Comparison of ENCODE assay signal across 1 cellular context in the genomic region with DNA sequence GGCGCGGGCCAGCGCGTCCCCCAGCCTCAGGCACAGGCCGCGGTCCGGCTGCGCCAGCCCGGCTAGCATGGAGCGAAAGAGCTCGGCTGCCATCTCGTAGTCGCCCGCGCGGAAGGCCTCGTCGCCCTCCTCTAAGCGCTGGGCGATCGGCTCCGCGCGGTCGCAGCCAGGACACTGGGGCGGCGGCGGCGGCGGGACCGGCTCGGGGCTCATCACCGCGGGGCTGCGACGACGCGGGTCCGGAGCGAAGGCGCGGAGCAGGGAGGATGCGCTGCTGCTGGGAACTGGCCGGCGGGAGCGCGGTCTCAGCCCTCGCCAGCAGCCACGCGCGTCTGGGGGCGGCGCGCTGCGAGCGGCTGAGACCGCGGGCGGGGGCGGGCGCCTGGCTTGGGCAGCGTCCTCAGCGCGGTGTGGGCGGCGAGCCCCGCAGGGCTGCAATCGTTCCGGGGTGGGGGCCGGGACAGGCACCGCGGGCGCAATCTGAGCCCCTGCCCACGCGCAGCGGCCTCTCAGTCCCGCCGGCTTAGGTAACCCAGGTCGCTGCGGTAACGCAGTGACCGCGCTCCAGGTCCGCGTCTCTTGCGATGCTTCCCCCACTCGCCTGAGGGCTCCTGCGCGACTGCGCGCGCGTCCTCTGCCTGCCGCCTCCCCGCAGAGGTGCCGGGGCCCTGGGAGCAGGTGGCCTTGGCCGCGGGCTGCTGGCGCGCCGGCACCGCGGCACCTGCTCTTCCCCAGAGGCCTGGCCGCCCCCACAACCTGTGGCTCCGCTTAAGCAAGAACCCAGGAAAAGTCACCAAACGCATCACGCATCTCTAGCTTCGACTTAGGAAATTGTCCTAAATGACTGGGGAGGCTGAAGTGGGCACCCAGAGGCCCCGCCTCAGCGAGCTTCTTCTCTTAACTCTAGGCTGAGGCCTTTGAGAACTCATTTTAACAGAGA.
A peak's percentile ranks its signal among the peaks of the same experiment; 100 is the strongest.
TF ChIP-seq lines count a peak whose summit lies in the region.

A gene (minus strand): TSS at position 621 of the 940 bp plus-strand sequence. CDS start 408 bp downstream, at position 213.

TF ChIP-seq in K562, 482 proteins besides CTCF, POLR2A, EP300 and RAD21 (continued from another document):
- TF ChIP-seq, protein P1, sequence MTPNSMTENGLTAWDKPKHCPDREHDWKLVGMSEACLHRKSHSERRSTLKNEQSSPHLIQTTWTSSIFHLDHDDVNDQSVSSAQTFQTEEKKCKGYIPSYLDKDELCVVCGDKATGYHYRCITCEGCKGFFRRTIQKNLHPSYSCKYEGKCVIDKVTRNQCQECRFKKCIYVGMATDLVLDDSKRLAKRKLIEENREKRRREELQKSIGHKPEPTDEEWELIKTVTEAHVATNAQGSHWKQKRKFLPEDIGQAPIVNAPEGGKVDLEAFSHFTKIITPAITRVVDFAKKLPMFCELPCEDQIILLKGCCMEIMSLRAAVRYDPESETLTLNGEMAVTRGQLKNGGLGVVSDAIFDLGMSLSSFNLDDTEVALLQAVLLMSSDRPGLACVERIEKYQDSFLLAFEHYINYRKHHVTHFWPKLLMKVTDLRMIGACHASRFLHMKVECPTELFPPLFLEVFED (CRISPR knock-in tag; conservative IDR thresholded peaks at IDR 0.05): no peak
- no peak for TF ChIP-seq RFX1 (IDR thresholded peaks at IDR 0.05)
- TF ChIP-seq, protein P2, sequence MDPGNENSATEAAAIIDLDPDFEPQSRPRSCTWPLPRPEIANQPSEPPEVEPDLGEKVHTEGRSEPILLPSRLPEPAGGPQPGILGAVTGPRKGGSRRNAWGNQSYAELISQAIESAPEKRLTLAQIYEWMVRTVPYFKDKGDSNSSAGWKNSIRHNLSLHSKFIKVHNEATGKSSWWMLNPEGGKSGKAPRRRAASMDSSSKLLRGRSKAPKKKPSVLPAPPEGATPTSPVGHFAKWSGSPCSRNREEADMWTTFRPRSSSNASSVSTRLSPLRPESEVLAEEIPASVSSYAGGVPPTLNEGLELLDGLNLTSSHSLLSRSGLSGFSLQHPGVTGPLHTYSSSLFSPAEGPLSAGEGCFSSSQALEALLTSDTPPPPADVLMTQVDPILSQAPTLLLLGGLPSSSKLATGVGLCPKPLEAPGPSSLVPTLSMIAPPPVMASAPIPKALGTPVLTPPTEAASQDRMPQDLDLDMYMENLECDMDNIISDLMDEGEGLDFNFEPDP (CRISPR knock-in tag; IDR thresholded peaks at IDR 0.05): no peak
- no peak for TF ChIP-seq NR3C1 (CRISPR knock-in tag; IDR thresholded peaks at IDR 0.05)
- TF ChIP-seq, protein P3, sequence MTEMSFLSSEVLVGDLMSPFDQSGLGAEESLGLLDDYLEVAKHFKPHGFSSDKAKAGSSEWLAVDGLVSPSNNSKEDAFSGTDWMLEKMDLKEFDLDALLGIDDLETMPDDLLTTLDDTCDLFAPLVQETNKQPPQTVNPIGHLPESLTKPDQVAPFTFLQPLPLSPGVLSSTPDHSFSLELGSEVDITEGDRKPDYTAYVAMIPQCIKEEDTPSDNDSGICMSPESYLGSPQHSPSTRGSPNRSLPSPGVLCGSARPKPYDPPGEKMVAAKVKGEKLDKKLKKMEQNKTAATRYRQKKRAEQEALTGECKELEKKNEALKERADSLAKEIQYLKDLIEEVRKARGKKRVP (CRISPR knock-in tag; IDR thresholded peaks at IDR 0.05): no peak
- no peak for TF ChIP-seq ZNF12 (CRISPR knock-in tag; IDR thresholded peaks at IDR 0.05)
- TF ChIP-seq ZNF239 (CRISPR knock-in tag; IDR thresholded peaks at IDR 0.05): no peak
- TF ChIP-seq, protein P4, sequence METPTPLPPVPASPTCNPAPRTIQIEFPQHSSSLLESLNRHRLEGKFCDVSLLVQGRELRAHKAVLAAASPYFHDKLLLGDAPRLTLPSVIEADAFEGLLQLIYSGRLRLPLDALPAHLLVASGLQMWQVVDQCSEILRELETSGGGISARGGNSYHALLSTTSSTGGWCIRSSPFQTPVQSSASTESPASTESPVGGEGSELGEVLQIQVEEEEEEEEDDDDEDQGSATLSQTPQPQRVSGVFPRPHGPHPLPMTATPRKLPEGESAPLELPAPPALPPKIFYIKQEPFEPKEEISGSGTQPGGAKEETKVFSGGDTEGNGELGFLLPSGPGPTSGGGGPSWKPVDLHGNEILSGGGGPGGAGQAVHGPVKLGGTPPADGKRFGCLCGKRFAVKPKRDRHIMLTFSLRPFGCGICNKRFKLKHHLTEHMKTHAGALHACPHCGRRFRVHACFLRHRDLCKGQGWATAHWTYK (CRISPR knock-in tag; IDR thresholded peaks at IDR 0.05): no peak
- TF ChIP-seq HIVEP1 (CRISPR knock-in tag; IDR thresholded peaks at IDR 0.05): no peak
- TF ChIP-seq BRD9 (IDR thresholded peaks at IDR 0.05; ENCODE audit: low read depth, partially characterized antibody): no peak
- no peak for TF ChIP-seq BRCA1 (IDR thresholded peaks at IDR 0.05)
- TF ChIP-seq BRCA1 (CRISPR knock-in tag; IDR thresholded peaks at IDR 0.05): no peak
- TF ChIP-seq ARNT (IDR thresholded peaks at IDR 0.05): no peak
- TF ChIP-seq, protein P5, sequence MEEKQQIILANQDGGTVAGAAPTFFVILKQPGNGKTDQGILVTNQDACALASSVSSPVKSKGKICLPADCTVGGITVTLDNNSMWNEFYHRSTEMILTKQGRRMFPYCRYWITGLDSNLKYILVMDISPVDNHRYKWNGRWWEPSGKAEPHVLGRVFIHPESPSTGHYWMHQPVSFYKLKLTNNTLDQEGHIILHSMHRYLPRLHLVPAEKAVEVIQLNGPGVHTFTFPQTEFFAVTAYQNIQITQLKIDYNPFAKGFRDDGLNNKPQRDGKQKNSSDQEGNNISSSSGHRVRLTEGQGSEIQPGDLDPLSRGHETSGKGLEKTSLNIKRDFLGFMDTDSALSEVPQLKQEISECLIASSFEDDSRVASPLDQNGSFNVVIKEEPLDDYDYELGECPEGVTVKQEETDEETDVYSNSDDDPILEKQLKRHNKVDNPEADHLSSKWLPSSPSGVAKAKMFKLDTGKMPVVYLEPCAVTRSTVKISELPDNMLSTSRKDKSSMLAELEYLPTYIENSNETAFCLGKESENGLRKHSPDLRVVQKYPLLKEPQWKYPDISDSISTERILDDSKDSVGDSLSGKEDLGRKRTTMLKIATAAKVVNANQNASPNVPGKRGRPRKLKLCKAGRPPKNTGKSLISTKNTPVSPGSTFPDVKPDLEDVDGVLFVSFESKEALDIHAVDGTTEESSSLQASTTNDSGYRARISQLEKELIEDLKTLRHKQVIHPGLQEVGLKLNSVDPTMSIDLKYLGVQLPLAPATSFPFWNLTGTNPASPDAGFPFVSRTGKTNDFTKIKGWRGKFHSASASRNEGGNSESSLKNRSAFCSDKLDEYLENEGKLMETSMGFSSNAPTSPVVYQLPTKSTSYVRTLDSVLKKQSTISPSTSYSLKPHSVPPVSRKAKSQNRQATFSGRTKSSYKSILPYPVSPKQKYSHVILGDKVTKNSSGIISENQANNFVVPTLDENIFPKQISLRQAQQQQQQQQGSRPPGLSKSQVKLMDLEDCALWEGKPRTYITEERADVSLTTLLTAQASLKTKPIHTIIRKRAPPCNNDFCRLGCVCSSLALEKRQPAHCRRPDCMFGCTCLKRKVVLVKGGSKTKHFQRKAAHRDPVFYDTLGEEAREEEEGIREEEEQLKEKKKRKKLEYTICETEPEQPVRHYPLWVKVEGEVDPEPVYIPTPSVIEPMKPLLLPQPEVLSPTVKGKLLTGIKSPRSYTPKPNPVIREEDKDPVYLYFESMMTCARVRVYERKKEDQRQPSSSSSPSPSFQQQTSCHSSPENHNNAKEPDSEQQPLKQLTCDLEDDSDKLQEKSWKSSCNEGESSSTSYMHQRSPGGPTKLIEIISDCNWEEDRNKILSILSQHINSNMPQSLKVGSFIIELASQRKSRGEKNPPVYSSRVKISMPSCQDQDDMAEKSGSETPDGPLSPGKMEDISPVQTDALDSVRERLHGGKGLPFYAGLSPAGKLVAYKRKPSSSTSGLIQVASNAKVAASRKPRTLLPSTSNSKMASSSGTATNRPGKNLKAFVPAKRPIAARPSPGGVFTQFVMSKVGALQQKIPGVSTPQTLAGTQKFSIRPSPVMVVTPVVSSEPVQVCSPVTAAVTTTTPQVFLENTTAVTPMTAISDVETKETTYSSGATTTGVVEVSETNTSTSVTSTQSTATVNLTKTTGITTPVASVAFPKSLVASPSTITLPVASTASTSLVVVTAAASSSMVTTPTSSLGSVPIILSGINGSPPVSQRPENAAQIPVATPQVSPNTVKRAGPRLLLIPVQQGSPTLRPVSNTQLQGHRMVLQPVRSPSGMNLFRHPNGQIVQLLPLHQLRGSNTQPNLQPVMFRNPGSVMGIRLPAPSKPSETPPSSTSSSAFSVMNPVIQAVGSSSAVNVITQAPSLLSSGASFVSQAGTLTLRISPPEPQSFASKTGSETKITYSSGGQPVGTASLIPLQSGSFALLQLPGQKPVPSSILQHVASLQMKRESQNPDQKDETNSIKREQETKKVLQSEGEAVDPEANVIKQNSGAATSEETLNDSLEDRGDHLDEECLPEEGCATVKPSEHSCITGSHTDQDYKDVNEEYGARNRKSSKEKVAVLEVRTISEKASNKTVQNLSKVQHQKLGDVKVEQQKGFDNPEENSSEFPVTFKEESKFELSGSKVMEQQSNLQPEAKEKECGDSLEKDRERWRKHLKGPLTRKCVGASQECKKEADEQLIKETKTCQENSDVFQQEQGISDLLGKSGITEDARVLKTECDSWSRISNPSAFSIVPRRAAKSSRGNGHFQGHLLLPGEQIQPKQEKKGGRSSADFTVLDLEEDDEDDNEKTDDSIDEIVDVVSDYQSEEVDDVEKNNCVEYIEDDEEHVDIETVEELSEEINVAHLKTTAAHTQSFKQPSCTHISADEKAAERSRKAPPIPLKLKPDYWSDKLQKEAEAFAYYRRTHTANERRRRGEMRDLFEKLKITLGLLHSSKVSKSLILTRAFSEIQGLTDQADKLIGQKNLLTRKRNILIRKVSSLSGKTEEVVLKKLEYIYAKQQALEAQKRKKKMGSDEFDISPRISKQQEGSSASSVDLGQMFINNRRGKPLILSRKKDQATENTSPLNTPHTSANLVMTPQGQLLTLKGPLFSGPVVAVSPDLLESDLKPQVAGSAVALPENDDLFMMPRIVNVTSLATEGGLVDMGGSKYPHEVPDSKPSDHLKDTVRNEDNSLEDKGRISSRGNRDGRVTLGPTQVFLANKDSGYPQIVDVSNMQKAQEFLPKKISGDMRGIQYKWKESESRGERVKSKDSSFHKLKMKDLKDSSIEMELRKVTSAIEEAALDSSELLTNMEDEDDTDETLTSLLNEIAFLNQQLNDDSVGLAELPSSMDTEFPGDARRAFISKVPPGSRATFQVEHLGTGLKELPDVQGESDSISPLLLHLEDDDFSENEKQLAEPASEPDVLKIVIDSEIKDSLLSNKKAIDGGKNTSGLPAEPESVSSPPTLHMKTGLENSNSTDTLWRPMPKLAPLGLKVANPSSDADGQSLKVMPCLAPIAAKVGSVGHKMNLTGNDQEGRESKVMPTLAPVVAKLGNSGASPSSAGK (IDR thresholded peaks at IDR 0.05): peak; percentile 79
- TF ChIP-seq DNMT1 (IDR thresholded peaks at IDR 0.05): no peak
- no peak for TF ChIP-seq HDGF (IDR thresholded peaks at IDR 0.05)
- TF ChIP-seq ZBED1 (IDR thresholded peaks at IDR 0.05): no peak
